11 cellular contexts compared by ENCODE assay signal in the genomic region with DNA sequence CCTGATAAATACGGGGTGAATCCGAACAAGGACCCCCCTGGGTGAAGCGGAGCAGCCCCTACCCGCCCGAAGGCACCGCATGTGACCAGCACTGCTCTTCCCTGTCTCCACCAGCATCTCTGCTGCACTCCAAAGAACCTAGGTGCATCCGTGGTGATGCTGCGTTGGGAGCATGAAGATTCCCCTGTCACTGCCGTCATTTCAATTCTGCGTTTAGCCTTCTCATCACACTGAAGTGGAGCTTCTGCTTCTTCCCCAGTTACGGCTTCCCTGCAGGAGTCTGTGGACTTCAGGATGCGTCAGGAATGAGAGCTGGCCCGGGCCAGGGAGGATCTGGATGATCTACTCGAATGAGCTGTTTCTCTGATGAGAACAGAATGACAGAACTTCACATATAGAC. TPM values are rescaled to one million over a fixed set of nuclear protein-coding genes. Genes with fewer than 3 reads are reported as not detected.
"Had no signal": no experiment of that assay in that cellular context is flagged by ENCODE, and none has a peak within 500 bp of the region (broad histone marks: within the 10 kb centered on the region; RNA-seq: fewer than 3 reads in every experiment).

No MANE protein-coding gene starts in this region.

- ATAC-seq: GM23338, HCT116 had no signal

- DNase-seq: GM23248, GOT3, H7, H9, HCEC 1CT, HFFc6 had no signal

- H3K4me1 Mint-ChIP-seq: GM23338, H9 had no signal

- H3K27ac Mint-ChIP-seq: GM23338, H9, HFFc6 had no signal

- H3K4me3 Mint-ChIP-seq: GM23338, H9, HFFc6 had no signal

- H3K9me3 ChIP-seq: HAP-1 had no signal

- H3K4me1 ChIP-seq: HAP-1 had no signal

- H3K9ac ChIP-seq: GM23248 had no signal

- H3K27ac ChIP-seq: GM23248 had no signal

- H3K4me3 ChIP-seq: GM23248, GM23338, HAP-1 had no signal

- H3K36me3 ChIP-seq: HAP-1 had no signal

RNA-seq across cellular contexts. Expression of a gene that starts 47.9 kb away (rescaled TPM):
- total RNA-seq: GM23248, GM23338, H1, H4, H7, H9, HFFc6 had no signal
- polyA plus RNA-seq: GM23248, GM23338, H1 had no signal
